In genomic region chr2:54803783-54804758, GRCh38 we compare ENCODE assay signal across 13 cellular contexts.
DNase-seq lines count a peak whose midpoint lies in the region; ATAC-seq and TF ChIP-seq lines count a peak whose summit lies in the region.
"Had no signal": no experiment of that assay in that cellular context is flagged by ENCODE, and none has a peak within 500 bp of the region (broad histone marks: within the 10 kb centered on the region; RNA-seq: fewer than 3 reads in every experiment).

No MANE protein-coding gene starts in this region.

- H3K27me3 ChIP-seq in Karpas-422 (ENCODE audit: low read length) (no peaks in the 10 kb centered on the region), HAP-1 (ENCODE audit: low read depth) (no peaks in the 10 kb centered on the region)
- H3K27me3 ChIP-seq: body of pancreas, SJSA1 had no signal

- H3K36me3 ChIP-seq in Karpas-422 (ENCODE audit: insufficient read depth, low read length) (peaks cover 34% of the 10 kb centered on the region), HAP-1 (replicated peaks) (no peaks in the 10 kb centered on the region)
- H3K36me3 ChIP-seq: SJSA1 had no signal

- no peak overlapping the region for H3K9ac ChIP-seq in Karpas-422 (ENCODE audit: low read length)

- H3K27ac ChIP-seq in Karpas-422 (ENCODE audit: low read length): peak overlapping the region; percentile 20; the same call in 1 of the 2 replicates
- H3K27ac ChIP-seq: body of pancreas, SJSA1 had no signal

- no peaks in the 10 kb centered on the region for H4K20me1 ChIP-seq in Karpas-422 (ENCODE audit: insufficient read depth, low read depth, low read length)

- no peak overlapping the region for H3K4me3 Mint-ChIP-seq in activated CD8-positive, alpha-beta memory T cell treated with anti-CD3 and anti-CD28 coated beads, Interleukin-2, amount 10 ng/mL, durations not matched to agents 7 days and 5 days
- H3K4me3 Mint-ChIP-seq: activated CD4-positive, alpha-beta T cell treated with anti-CD3 and anti-CD28 coated beads, Interleukin-2, amount 10 ng/mL, durations not matched to agents 24 days and 14 days had no signal

- H3K27ac Mint-ChIP-seq in activated CD8-positive, alpha-beta memory T cell treated with anti-CD3 and anti-CD28 coated beads, Interleukin-2, amount 10 ng/mL, durations not matched to agents 7 days and 5 days: no peak overlapping the region
- H3K27ac Mint-ChIP-seq: activated CD4-positive, alpha-beta T cell treated with anti-CD3 and anti-CD28 coated beads, Interleukin-2, amount 10 ng/mL, durations not matched to agents 24 days and 14 days had no signal

- H3K4me1 ChIP-seq in Karpas-422 (ENCODE audit: low read length) (peaks cover 17% of the 10 kb centered on the region; the same call in 1 of the 2 replicates), HAP-1 (peaks cover 14% of the 10 kb centered on the region)
- H3K4me1 ChIP-seq: body of pancreas, SJSA1 had no signal

- TF ChIP-seq CTCF in GM13977 (IDR thresholded peaks at IDR 0.05; ENCODE audit: extremely low read depth, insufficient read depth, missing control alignments): no peak

- no peaks in the 10 kb centered on the region for H3K9me2 ChIP-seq in Karpas-422 (replicated peaks; ENCODE audit: insufficient read depth, low read length)

- H3K79me2 ChIP-seq in Karpas-422 (ENCODE audit: low read length): peaks cover 99% of the 10 kb centered on the region

- DNase-seq in AG20443 (ENCODE audit: low spot score) (peak; percentile 12), Karpas-422 (no peak), OCI-M1 (lab: John Stamatoyannopoulos, UW) (peak; percentile 32), cerebellar cortex (ENCODE audit: low spot score) (peak; percentile 82), SHP77 (lab: John Stamatoyannopoulos, UW) (no peak), HAP-1 (ENCODE audit: low spot score in 2 of 2) (no peak), GM13977 (ENCODE audit: low spot score) (no peak)
- DNase-seq in activated CD8-positive, alpha-beta memory T cell treated with anti-CD3 and anti-CD28 coated beads, Interleukin-2, amount 10 ng/mL, durations not matched to agents 7 days and 5 days: no peak
- DNase-seq: activated CD4-positive, alpha-beta T cell treated with anti-CD3 and anti-CD28 coated beads, Interleukin-2, amount 10 ng/mL, durations not matched to agents 24 days and 14 days; activated naive CD4-positive, alpha-beta T cell treated with Interleukin-2 at 50 U/mL for 16 hours; body of pancreas; erythroblast had no signal

- no peak overlapping the region for H2AFZ ChIP-seq in Karpas-422 (ENCODE audit: low read length)

- no peak overlapping the region for H3K4me2 ChIP-seq in Karpas-422 (ENCODE audit: low read depth, low read length, poor library complexity, severe bottlenecking)

- ATAC-seq in activated CD8-positive, alpha-beta memory T cell treated with anti-CD3 and anti-CD28 coated beads, Interleukin-2, amount 10 ng/mL, durations not matched to agents 7 days and 5 days: no peak
- ATAC-seq: body of pancreas had no signal

- H3K9me3 ChIP-seq in Karpas-422 (ENCODE audit: low read length): no peaks in the 10 kb centered on the region
- no peaks in the 10 kb centered on the region for H3K9me3 ChIP-seq in HAP-1
- H3K9me3 ChIP-seq: body of pancreas, SJSA1 had no signal

- in situ Hi-C loops in HAP-1 (cut with MboI; ENCODE audit: low sequenced_read_pairs) (no loop called here), GM13977 (cut with MboI; ENCODE audit: low pct_unique_long_range_greater_than_20kb, low sequenced_read_pairs, unreplicated experiment) (no loop called here)

- peaks cover 8% of the 10 kb centered on the region for H3K27me3 Mint-ChIP-seq in activated CD8-positive, alpha-beta memory T cell treated with anti-CD3 and anti-CD28 coated beads, Interleukin-2, amount 10 ng/mL, durations not matched to agents 7 days and 5 days

- no peaks in the 10 kb centered on the region for H3K36me3 Mint-ChIP-seq in activated CD8-positive, alpha-beta memory T cell treated with anti-CD3 and anti-CD28 coated beads, Interleukin-2, amount 10 ng/mL, durations not matched to agents 7 days and 5 days

- H3K9me3 Mint-ChIP-seq in activated CD8-positive, alpha-beta memory T cell treated with anti-CD3 and anti-CD28 coated beads, Interleukin-2, amount 10 ng/mL, durations not matched to agents 7 days and 5 days (ENCODE audit: low read depth): no peaks in the 10 kb centered on the region

- peaks cover 4% of the 10 kb centered on the region for H3K4me1 Mint-ChIP-seq in activated CD8-positive, alpha-beta memory T cell treated with anti-CD3 and anti-CD28 coated beads, Interleukin-2, amount 10 ng/mL, durations not matched to agents 7 days and 5 days
- H3K4me1 Mint-ChIP-seq: activated CD4-positive, alpha-beta T cell treated with anti-CD3 and anti-CD28 coated beads, Interleukin-2, amount 10 ng/mL, durations not matched to agents 24 days and 14 days had no signal

- no peak overlapping the region for H3K4me3 ChIP-seq in Karpas-422 (ENCODE audit: low read length)
- no peak overlapping the region for H3K4me3 ChIP-seq in HAP-1
- H3K4me3 ChIP-seq: body of pancreas, SJSA1 had no signal

- CTCF ChIA-PET in activated CD8-positive, alpha-beta memory T cell treated with anti-CD3 and anti-CD28 coated beads, Interleukin-2, amount 10 ng/mL, durations not matched to agents 7 days and 5 days (lab: Charles Lee): no interaction called here

Comparison
In these comparisons a context has a peak if more than half of its experiments do, and no peak if none do; other contexts are left out.
1. DNase-seq: peak in AG20443 (single experiment), OCI-M1 (single experiment) and cerebellar cortex (single experiment); none in Karpas-422 (single experiment), SHP77 (0 of 2), HAP-1 (0 of 2), GM13977 (single experiment) and activated CD8-positive, alpha-beta memory T cell treated with anti-CD3 and anti-CD28 coated beads, Interleukin-2, amount 10 ng/mL, durations not matched to agents 7 days and 5 days (single experiment).